ENCODE assay signal across 8 cellular contexts in genomic region chr3:120147072-120147871, GRCh38. TPM values are rescaled to one million over a fixed set of nuclear protein-coding genes. Genes with fewer than 3 reads are reported as not detected.
DNase-seq lines count a peak whose midpoint lies in the region; ATAC-seq, FAIRE-seq and TF ChIP-seq lines count a peak whose summit lies in the region.

No MANE protein-coding gene starts in this region.

- no peaks in the 10 kb centered on the region for H3K36me3 ChIP-seq in CD4-positive, alpha-beta memory T cell (ENCODE audit: insufficient read depth, low read length)
- H3K36me3 ChIP-seq in Peyer's patch (no peaks in the 10 kb centered on the region), bronchial epithelial cell (ENCODE audit: control insufficient read depth, insufficient read depth, low read length) (no peaks in the 10 kb centered on the region), parathyroid adenoma (ENCODE audit: control insufficient read depth, insufficient read depth, low read length) (no peaks in the 10 kb centered on the region), tibial artery (no peaks in the 10 kb centered on the region)

- FAIRE-seq in bronchial epithelial cell (lab: Jason Lieb, UNC), result no peak

- no peak overlapping the region for H3K9ac ChIP-seq in parathyroid adenoma

- ATAC-seq in HG03565 (IDR thresholded peaks at IDR 0.05; ENCODE audit: unreplicated experiment), result no peak

- H3K27ac ChIP-seq in CD4-positive, alpha-beta memory T cell (ENCODE audit: low read depth, low read length), result no peak overlapping the region
- H3K27ac ChIP-seq in Peyer's patch, result no peak overlapping the region
- no peak overlapping the region for H3K27ac ChIP-seq in parathyroid adenoma
- no peak overlapping the region for H3K27ac ChIP-seq in caudate nucleus (ENCODE audit: low read depth, low read length)
- no peak overlapping the region for H3K27ac ChIP-seq in tibial artery

- H3K27ac Mint-ChIP-seq in CD4-positive, alpha-beta memory T cell, result peak overlapping the region in 1 of 7 donors; percentile 44
- H3K27ac Mint-ChIP-seq in HFFc6, result no peak overlapping the region

- TF ChIP-seq CTCF in HFFc6 (IDR thresholded peaks at IDR 0.05), result 0 out of 2 replicates have a peak, but pooled peaks have one; percentile 12
- TF ChIP-seq CTCF in Peyer's patch (IDR thresholded peaks at IDR 0.05), result peak in 5 of 6 experiments; percentile 10 to 48 (median 31)
- peak; percentile 19 for TF ChIP-seq CTCF in bronchial epithelial cell (IDR thresholded peaks at IDR 0.05; ENCODE audit: insufficient read depth, low read length, severe bottlenecking)
- no peak for TF ChIP-seq CTCF in parathyroid adenoma (IDR thresholded peaks at IDR 0.05)
- TF ChIP-seq CTCF in tibial artery (IDR thresholded peaks at IDR 0.05), result no peak

- H3K4me1 ChIP-seq in CD4-positive, alpha-beta memory T cell (ENCODE audit: insufficient read depth, low read length), result peaks cover 3% of the 10 kb centered on the region
- H3K4me1 ChIP-seq in Peyer's patch (peaks cover 0 to 5% (median 0%) of the 10 kb centered on the region in 4 donors), parathyroid adenoma (no peaks in the 10 kb centered on the region), tibial artery (peaks cover 0 to 3% (median 0%) of the 10 kb centered on the region in 4 donors)

- H3K4me3 ChIP-seq in CD4-positive, alpha-beta memory T cell (ENCODE audit: low read length in 2 of 2), result no peak overlapping the region
- H3K4me3 ChIP-seq in Peyer's patch (no peak overlapping the region), bronchial epithelial cell (ENCODE audit: low read depth, low read length) (no peak overlapping the region), parathyroid adenoma (ENCODE audit: low read depth, low read length) (no peak overlapping the region), tibial artery (no peak overlapping the region)

- no peaks in the 10 kb centered on the region for H3K9me3 ChIP-seq in CD4-positive, alpha-beta memory T cell (ENCODE audit: control insufficient read depth in 1 of 2, low read length in 2 of 2)
- H3K9me3 ChIP-seq in Peyer's patch, result no peaks in the 10 kb centered on the region
- no peaks in the 10 kb centered on the region for H3K9me3 ChIP-seq in parathyroid adenoma (ENCODE audit: control insufficient read depth, low read length)
- no peaks in the 10 kb centered on the region for H3K9me3 ChIP-seq in tibial artery

- no peaks in the 10 kb centered on the region for H3K79me2 ChIP-seq in parathyroid adenoma

- no peaks in the 10 kb centered on the region for H3K36me3 Mint-ChIP-seq in CD4-positive, alpha-beta memory T cell
- H3K36me3 Mint-ChIP-seq in HFFc6 (ENCODE audit: low read depth), result no peaks in the 10 kb centered on the region

- intact Hi-C loops in CD4-positive, alpha-beta memory T cell (cut with micrococcal nuclease), result loop anchor here (1.0 to 2.0 kb wide), 3 partner anchors 52 to 326 kb away; partner anchors contain the start of gene GSK3B
- intact Hi-C loops in tibial artery (cut with DNase I; ENCODE audit: low total_unique reads), result no loop called here

- H3K4me2 ChIP-seq in parathyroid adenoma (ENCODE audit: low read length), result no peak overlapping the region

- no peaks in the 10 kb centered on the region for H3K27me3 ChIP-seq in CD4-positive, alpha-beta memory T cell (ENCODE audit: insufficient read depth, low read length)
- H3K27me3 ChIP-seq in Peyer's patch (no peaks in the 10 kb centered on the region), bronchial epithelial cell (ENCODE audit: control insufficient read depth, insufficient read depth, low read length) (no peaks in the 10 kb centered on the region), parathyroid adenoma (ENCODE audit: control insufficient read depth, insufficient read depth, low read length) (no peaks in the 10 kb centered on the region), tibial artery (no peaks in the 10 kb centered on the region)

- CTCF ChIA-PET in CD4-positive, alpha-beta memory T cell (lab: Charles Lee; ENCODE audit: partially characterized antibody), result interaction anchor here (0.7 to 7.8 kb wide), 36 partner anchors 10 to 479 kb away, joined by 3 to 181 read pairs (median 4); partner anchors contain the start of gene LRRC58

- H3K4me1 Mint-ChIP-seq in CD4-positive, alpha-beta memory T cell, result peaks cover 4 to 13% (median 6%) of the 10 kb centered on the region in 4 donors
- peaks cover 59% of the 10 kb centered on the region for H3K4me1 Mint-ChIP-seq in HFFc6 (ENCODE audit: low read depth)

- peak; percentile 47 to 60 (median 52) for DNase-seq in CD4-positive, alpha-beta memory T cell
- DNase-seq in HFFc6 (no peak), Peyer's patch (peak in 2 of 3 donors; percentile 19 to 57), bronchial epithelial cell (ENCODE audit: low read depth) (peak; percentile 91), caudate nucleus (lab: John Stamatoyannopoulos, UW) (no peak), tibial artery (no peak)

- H3K4me3 Mint-ChIP-seq in CD4-positive, alpha-beta memory T cell, result no peak overlapping the region
- no peak overlapping the region for H3K4me3 Mint-ChIP-seq in HFFc6

- TF ChIP-seq POLR2A in Peyer's patch (IDR thresholded peaks at IDR 0.05), result no peak

- no peaks in the 10 kb centered on the region for H3K9me3 Mint-ChIP-seq in CD4-positive, alpha-beta memory T cell
- H3K9me3 Mint-ChIP-seq in HFFc6, result no peaks in the 10 kb centered on the region

- POLR2A ChIA-PET in CD4-positive, alpha-beta memory T cell (lab: Charles Lee; ENCODE audit: partially characterized antibody), result interaction anchor here (0.9 to 1.4 kb wide), 3 partner anchors 51 to 256 kb away, joined by 3 to 7 read pairs (median 4); no protein-coding TSS in a partner anchor

- H3K27me3 Mint-ChIP-seq in CD4-positive, alpha-beta memory T cell, result no peaks in the 10 kb centered on the region
- H3K27me3 Mint-ChIP-seq in HFFc6 (ENCODE audit: insufficient read depth), result no peaks in the 10 kb centered on the region

- peak overlapping the region; percentile 8 for H2AFZ ChIP-seq in parathyroid adenoma

RNA-seq across cellular contexts. Expression of gene GSK3B, which starts 53.0 kb away (rescaled TPM):
- 10 to 100 TPM; 33.4 to 35.0 TPM for total RNA-seq in CD4-positive, alpha-beta memory T cell
- 10 to 100 TPM; 10.4 to 17.6 TPM for polyA plus RNA-seq in CD4-positive, alpha-beta memory T cell
- total RNA-seq in HFFc6 (2021; fragmentation: NEBNext Ultra II Directional; extraction: Animal tissue kit (Norgen Biotek cat#: 25700)), result 10 to 100 TPM; 42.9 to 52.8 (median 49.6) TPM
- total RNA-seq in Peyer's patch (10 to 100 TPM; 34.6 to 65.2 (median 42.6) TPM), bronchial epithelial cell (60.8 and 65.8 TPM in 2 replicates)

Comparison
In these comparisons a context has a peak if more than half of its experiments do, and no peak if none do; other contexts are left out.
1. DNase-seq: peak in CD4-positive, alpha-beta memory T cell (5 of 5), Peyer's patch (2 of 3) and bronchial epithelial cell (single experiment); none in HFFc6 (single experiment), caudate nucleus (0 of 61) and tibial artery (0 of 2).
2. CTCF ChIP-seq: peak in HFFc6 (single experiment), Peyer's patch (5 of 6) and bronchial epithelial cell (single experiment); none in parathyroid adenoma (single experiment) and tibial artery (0 of 2).